Comparison of ENCODE assay signal across 1 cellular context in the genomic region with DNA sequence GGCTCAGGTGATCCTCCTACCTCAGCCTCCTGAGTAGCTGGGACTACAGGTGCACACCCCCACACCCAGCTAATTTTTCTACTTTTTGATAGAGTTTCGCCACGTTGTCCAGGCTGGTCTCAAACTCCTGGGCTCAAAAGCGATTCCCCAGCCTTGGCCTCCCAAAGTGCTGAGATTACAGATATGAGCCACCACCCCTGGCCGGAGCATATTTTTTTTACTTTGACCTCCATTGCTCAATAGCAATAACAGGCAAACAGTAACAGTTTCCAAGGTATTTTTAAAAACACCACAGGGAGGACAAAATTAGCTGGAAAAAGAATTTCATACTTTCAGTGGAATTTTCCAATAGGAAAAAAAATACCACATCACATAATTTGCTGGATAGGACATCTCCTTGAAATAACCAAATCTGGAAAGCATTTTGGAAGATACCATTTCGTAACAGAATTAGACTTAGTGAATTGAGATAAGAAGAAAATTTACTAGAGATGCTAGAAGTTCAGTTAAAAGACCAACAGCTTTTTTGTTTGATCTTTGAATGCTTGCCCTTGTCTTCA.
TF ChIP-seq lines count a peak whose summit lies in the region.

No MANE protein-coding gene starts in this region.

TF ChIP-seq in HepG2, 621 proteins besides CTCF, POLR2A, EP300 and RAD21:
- TF ChIP-seq CEBPB (IDR thresholded peaks at IDR 0.05; ENCODE audit: borderline replicate concordance, low read depth, low read length) (peak; percentile 45; the same call in 1 of the 2 replicates), KLF16 (CRISPR knock-in tag; IDR thresholded peaks at IDR 0.05) (no peak), KAT7 (CRISPR knock-in tag; IDR thresholded peaks at IDR 0.05; ENCODE audit: borderline replicate concordance) (no peak), CEBPG (CRISPR knock-in tag; IDR thresholded peaks at IDR 0.05) (0 out of 2 replicates have a peak, but pooled peaks have one; percentile 26)
- TF ChIP-seq, protein P1, sequence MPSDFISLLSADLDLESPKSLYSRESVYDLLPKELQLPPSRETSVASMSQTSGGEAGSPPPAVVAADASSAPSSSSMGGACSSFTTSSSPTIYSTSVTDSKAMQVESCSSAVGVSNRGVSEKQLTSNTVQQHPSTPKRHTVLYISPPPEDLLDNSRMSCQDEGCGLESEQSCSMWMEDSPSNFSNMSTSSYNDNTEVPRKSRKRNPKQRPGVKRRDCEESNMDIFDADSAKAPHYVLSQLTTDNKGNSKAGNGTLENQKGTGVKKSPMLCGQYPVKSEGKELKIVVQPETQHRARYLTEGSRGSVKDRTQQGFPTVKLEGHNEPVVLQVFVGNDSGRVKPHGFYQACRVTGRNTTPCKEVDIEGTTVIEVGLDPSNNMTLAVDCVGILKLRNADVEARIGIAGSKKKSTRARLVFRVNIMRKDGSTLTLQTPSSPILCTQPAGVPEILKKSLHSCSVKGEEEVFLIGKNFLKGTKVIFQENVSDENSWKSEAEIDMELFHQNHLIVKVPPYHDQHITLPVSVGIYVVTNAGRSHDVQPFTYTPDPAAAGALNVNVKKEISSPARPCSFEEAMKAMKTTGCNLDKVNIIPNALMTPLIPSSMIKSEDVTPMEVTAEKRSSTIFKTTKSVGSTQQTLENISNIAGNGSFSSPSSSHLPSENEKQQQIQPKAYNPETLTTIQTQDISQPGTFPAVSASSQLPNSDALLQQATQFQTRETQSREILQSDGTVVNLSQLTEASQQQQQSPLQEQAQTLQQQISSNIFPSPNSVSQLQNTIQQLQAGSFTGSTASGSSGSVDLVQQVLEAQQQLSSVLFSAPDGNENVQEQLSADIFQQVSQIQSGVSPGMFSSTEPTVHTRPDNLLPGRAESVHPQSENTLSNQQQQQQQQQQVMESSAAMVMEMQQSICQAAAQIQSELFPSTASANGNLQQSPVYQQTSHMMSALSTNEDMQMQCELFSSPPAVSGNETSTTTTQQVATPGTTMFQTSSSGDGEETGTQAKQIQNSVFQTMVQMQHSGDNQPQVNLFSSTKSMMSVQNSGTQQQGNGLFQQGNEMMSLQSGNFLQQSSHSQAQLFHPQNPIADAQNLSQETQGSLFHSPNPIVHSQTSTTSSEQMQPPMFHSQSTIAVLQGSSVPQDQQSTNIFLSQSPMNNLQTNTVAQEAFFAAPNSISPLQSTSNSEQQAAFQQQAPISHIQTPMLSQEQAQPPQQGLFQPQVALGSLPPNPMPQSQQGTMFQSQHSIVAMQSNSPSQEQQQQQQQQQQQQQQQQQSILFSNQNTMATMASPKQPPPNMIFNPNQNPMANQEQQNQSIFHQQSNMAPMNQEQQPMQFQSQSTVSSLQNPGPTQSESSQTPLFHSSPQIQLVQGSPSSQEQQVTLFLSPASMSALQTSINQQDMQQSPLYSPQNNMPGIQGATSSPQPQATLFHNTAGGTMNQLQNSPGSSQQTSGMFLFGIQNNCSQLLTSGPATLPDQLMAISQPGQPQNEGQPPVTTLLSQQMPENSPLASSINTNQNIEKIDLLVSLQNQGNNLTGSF (CRISPR knock-in tag; IDR thresholded peaks at IDR 0.05): no peak
- TF ChIP-seq, protein P2, sequence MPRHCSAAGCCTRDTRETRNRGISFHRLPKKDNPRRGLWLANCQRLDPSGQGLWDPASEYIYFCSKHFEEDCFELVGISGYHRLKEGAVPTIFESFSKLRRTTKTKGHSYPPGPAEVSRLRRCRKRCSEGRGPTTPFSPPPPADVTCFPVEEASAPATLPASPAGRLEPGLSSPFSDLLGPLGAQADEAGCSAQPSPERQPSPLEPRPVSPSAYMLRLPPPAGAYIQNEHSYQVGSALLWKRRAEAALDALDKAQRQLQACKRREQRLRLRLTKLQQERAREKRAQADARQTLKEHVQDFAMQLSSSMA (CRISPR knock-in tag; IDR thresholded peaks at IDR 0.05): no peak
